In genomic region chr1:239976130-239976968, GRCh38 we compare ENCODE assay signal across 8 cellular contexts.
DNase-seq lines count a peak whose midpoint lies in the region; ATAC-seq, FAIRE-seq and TF ChIP-seq lines count a peak whose summit lies in the region.

No MANE protein-coding gene starts in this region.

- in situ Hi-C loops in GM12878 (cut with MboI) = no loop called here

- POLR2A ChIA-PET in GM12878 (lab: Charles Lee) = no interaction called here

- H3K27me3 ChIP-seq in SJCRH30 = no peaks in the 10 kb centered on the region
- H3K27me3 ChIP-seq in GM12878 (replicated peaks in 1 of 2; ENCODE audit: control insufficient read depth in 2 of 2, insufficient read depth in 2 of 2, low read length in 1 of 2) = no peaks in the 10 kb centered on the region

- H3K36me3 ChIP-seq in SJCRH30 (no peaks in the 10 kb centered on the region), GM12878 (ENCODE audit: control insufficient read depth in 2 of 2, insufficient read depth in 2 of 2, low read length in 1 of 2) (no peaks in the 10 kb centered on the region)

- FAIRE-seq in GM12878 (lab: Jason Lieb, UNC) = no peak

- peak overlapping the region; percentile 61 for H3K27ac ChIP-seq in SJCRH30
- H3K27ac ChIP-seq in GM12878 (ENCODE audit: control insufficient read depth, insufficient read depth) = no peak overlapping the region

- 10% methylated on average over 5 of the region's 5 CpGs for WGBS in GM12878 (ENCODE audit: insufficient coverage, insufficient replicate concordance, low lambda C conversion rate, missing lambda C conversion rate)

- RAD21 ChIA-PET in GM12878 (lab: Charles Lee; ENCODE audit: unreplicated experiment) = interaction anchor here (0.9 kb wide), 1 partner anchor 24 kb away, joined by 4 read pairs; no protein-coding TSS in a partner anchor

- H3K9me3 ChIP-seq in SJCRH30 (replicated peaks) = no peaks in the 10 kb centered on the region
- H3K9me3 ChIP-seq in GM12878 (replicated peaks; ENCODE audit: control insufficient read depth, insufficient read depth, low read length) = no peaks in the 10 kb centered on the region

- no TSS peak for BruUV-seq in GM12878 (replicated peaks; lab: Mats Ljungman, UMichigan)

- TF ChIP-seq CTCF in GM20000 (IDR thresholded peaks at IDR 0.05; ENCODE audit: extremely low read depth, missing control alignments) = peak; percentile 94
- TF ChIP-seq CTCF in GM12878 (IDR thresholded peaks at IDR 0.05 in 2 of 3, conservative IDR thresholded peaks at IDR 0.05 in 1 of 3; ENCODE audit: control insufficient read depth in 2 of 3, extremely low read depth in 1 of 3, insufficient read depth in 1 of 3, low read depth in 3 of 3, low read length in 3 of 3) = peak; percentile 84 to 97 (median 89)

- intact Hi-C loops in GM12878 (cut with micrococcal nuclease; ENCODE audit: unreplicated experiment) = loop anchor here (1.0 to 10.0 kb wide), 2 partner anchors 25 to 572 kb away; no protein-coding TSS in a partner anchor

- ATAC-seq in HG03521 (IDR thresholded peaks at IDR 0.05; ENCODE audit: unreplicated experiment) (peak; percentile 89), GM12878 (peak; percentile 83)

- no peak for TF ChIP-seq POLR2A in GM12878 (IDR thresholded peaks at IDR 0.05; ENCODE audit: low read depth, low read length)

- SMC1A ChIA-PET in GM12878 (lab: Charles Lee; ENCODE audit: uncharacterized antibody, unreplicated experiment) = interaction anchor here (0.6 to 1.7 kb wide), 2 partner anchors 10 to 25 kb away, joined by 3 read pairs; no protein-coding TSS in a partner anchor

- H3K4me1 ChIP-seq in SJCRH30 (peaks cover 5% of the 10 kb centered on the region; the same call in 1 of the 2 replicates), GM12878 (ENCODE audit: control insufficient read depth, insufficient read depth, low read length) (no peaks in the 10 kb centered on the region)

- H3K4me3 ChIP-seq in SJCRH30 = peak overlapping the region; percentile 21; the same call in 1 of the 2 replicates
- no peak overlapping the region for H3K4me3 ChIP-seq in GM12878

- DNase-seq in NCI-H1417 (lab: John Stamatoyannopoulos, UW) = peak; percentile 16 to 74 (median 23)
- no peak for DNase-seq in NCI-H1417 treated with DMSO at 0.1 percent for 48 hours (lab: John Stamatoyannopoulos, UW)
- DNase-seq in GM20000 (ENCODE audit: low spot score) = peak; percentile 49
- peak; percentile 36 to 75 for DNase-seq in SJCRH30
- DNase-seq in GM12878 (ENCODE audit: low read depth, low spot score) = no peak
- peak; percentile 71 for DNase-seq in islet precursor cell
- DNase-seq in stimulated activated CD4-positive, alpha-beta T cell treated with anti-CD3 and anti-CD28 coated beads, Interleukin-4, amount 100 ng/mL, for 24 hours = peak; percentile 44

- no peaks in the 10 kb centered on the region for H3K79me2 ChIP-seq in GM12878 (ENCODE audit: control insufficient read depth, insufficient read depth, low read length)

- H3K9ac ChIP-seq in GM12878 (ENCODE audit: control insufficient read depth, insufficient read depth, low read length) = no peak overlapping the region

- no peak for TF ChIP-seq EP300 in GM12878 (IDR thresholded peaks at IDR 0.05; ENCODE audit: borderline replicate concordance in 1 of 2, control insufficient read depth in 1 of 2, low read depth in 2 of 2, low read length in 2 of 2)

- peak; percentile 65 for TF ChIP-seq RAD21 in GM12878 (IDR thresholded peaks at IDR 0.05; ENCODE audit: insufficient read depth, low read depth, low read length)

- CTCF ChIA-PET in GM12878 (lab: Yijun Ruan, JAX) = interaction anchor here (0.6 to 3.6 kb wide), 8 partner anchors 15 to 570 kb away, joined by 3 to 35 read pairs (median 3); no protein-coding TSS in a partner anchor

- H3K4me2 ChIP-seq in GM12878 (ENCODE audit: control insufficient read depth, insufficient read depth) = no peak overlapping the region

- H4K20me1 ChIP-seq in GM12878 (ENCODE audit: control insufficient read depth, insufficient read depth) = no peaks in the 10 kb centered on the region

- no peak overlapping the region for H2AFZ ChIP-seq in GM12878 (ENCODE audit: control insufficient read depth, low read depth, low read length)

TF ChIP-seq in GM12878, 131 proteins besides CTCF, POLR2A, EP300 and RAD21:
- TF ChIP-seq SMC3 (IDR thresholded peaks at IDR 0.05; ENCODE audit: borderline replicate concordance, low read length) (peak; percentile 65; the same call in 1 of the 2 replicates), TCF3 (IDR thresholded peaks at IDR 0.05; ENCODE audit: borderline replicate concordance, insufficient read depth, low read depth, low read length) (no peak)

Comparison
In these comparisons a context has a peak if more than half of its experiments do, and no peak if none do; other contexts are left out.
1. DNase-seq: peak in NCI-H1417 (3 of 3), GM20000 (single experiment), SJCRH30 (2 of 2), islet precursor cell (single experiment) and stimulated activated CD4-positive, alpha-beta T cell treated with anti-CD3 and anti-CD28 coated beads, Interleukin-4, amount 100 ng/mL, for 24 hours (single experiment); none in NCI-H1417 treated with DMSO at 0.1 percent for 48 hours (single experiment) and GM12878 (single experiment).